ENCODE assay signal across 20 cellular contexts in genomic region chr6:1525364-1526038, GRCh38.
A peak's percentile ranks its signal among the peaks of the same experiment; 100 is the strongest.
DNase-seq lines count a peak whose midpoint lies in the region; ATAC-seq and TF ChIP-seq lines count a peak whose summit lies in the region.
"Had no signal": no experiment of that assay in that cellular context is flagged by ENCODE, and none has a peak within 500 bp of the region (broad histone marks: within the 10 kb centered on the region; RNA-seq: fewer than 3 reads in every experiment).

No MANE protein-coding gene starts in this region.

- POLR2A ChIA-PET in BJ (lab: Charles Lee) = no interaction called here

- CTCF ChIA-PET in BJ (lab: Yijun Ruan, JAX) = interaction anchor here (0.6 to 2.4 kb wide), 5 partner anchors 11 to 622 kb away, joined by 4 to 11 read pairs (median 7); no protein-coding TSS in a partner anchor

- WGBS in adrenal gland, 4 donors = 68 to 82% (median 80%) methylated on average over 12 to 14 of the region's 14 CpGs
- WGBS in transverse colon (ENCODE audit: low coverage in 1 of 2), 2 donors = 79 to 88% methylated on average over 6 to 14 of the region's 14 CpGs

- H3K36me3 ChIP-seq in BJ (ENCODE audit: control insufficient read depth, insufficient read depth, low read length) (no peaks in the 10 kb centered on the region), adrenal gland (replicated peaks in 1 of 2) (no peaks in the 10 kb centered on the region), transverse colon (no peaks in the 10 kb centered on the region)
- H3K36me3 ChIP-seq: gastroesophageal sphincter, ovary had no signal

- no peak for TF ChIP-seq EP300 in transverse colon (IDR thresholded peaks at IDR 0.05; ENCODE audit: low read depth)

- no peaks in the 10 kb centered on the region for H3K4me1 ChIP-seq in adrenal gland (replicated peaks in 1 of 2)
- peaks cover 0 to 18% (median 9%) of the 10 kb centered on the region in 4 donors for H3K4me1 ChIP-seq in transverse colon

- H3K4me3 Mint-ChIP-seq in effector memory CD8-positive, alpha-beta T cell = peak overlapping the region in 1 of 2 donors; percentile 41
- H3K4me3 Mint-ChIP-seq: activated naive CD4-positive, alpha-beta T cell treated with anti-CD3 and anti-CD28 coated beads, Interleukin-2, amount 50 U/mL, for 24 hours; T-helper 1 cell treated with Interleukin-12 subunit alpha and Interleukin-12 subunit beta and Interleukin-4 antibody, amounts not matched to agents 30 μg/mL and 1 μg/mL, for 36 hours had no signal

- H3K27me3 ChIP-seq in BJ (ENCODE audit: control insufficient read depth, insufficient read depth, low read length) = no peaks in the 10 kb centered on the region
- H3K27me3 ChIP-seq in adrenal gland = peaks cover 28% of the 10 kb centered on the region
- H3K27me3 ChIP-seq in transverse colon = peaks cover 25% of the 10 kb centered on the region
- H3K27me3 ChIP-seq: ovary had no signal

- no peak for DNase-seq in BJ (ENCODE audit: low read depth)
- peak; percentile 70 for DNase-seq in SK-MEL-5 (ENCODE audit: low read depth, low spot score)
- DNase-seq in foreskin fibroblast = peak; percentile 64 to 74
- DNase-seq in nucleus accumbens (lab: John Stamatoyannopoulos, UW) = peak in 45 of 56 donors; percentile 8 to 67 (median 27)
- DNase-seq in effector memory CD8-positive, alpha-beta T cell = no peak
- DNase-seq in adrenal gland = no peak
- no peak for DNase-seq in transverse colon
- DNase-seq: activated CD4-positive, alpha-beta T cell treated with anti-CD3 and anti-CD28 coated beads for 1 hour; central memory CD4-positive, alpha-beta T cell; islet precursor cell; NCI-H1436 treated with DMSO at 0.1 percent for 48 hours; NCI-H2227 treated with DMSO at 0.1 percent for 48 hours; NK-92 treated with Interleukin-12 subunit alpha and Interleukin-12 subunit beta, amount 100 ng/mL, for 24 hours; ovary; stimulated activated naive CD8-positive, alpha-beta T cell treated with anti-CD3 and anti-CD28 coated beads, Interleukin-15, Interleukin-2, amounts not matched to agents 100 U/mL and 50 U/mL, for 24 hours had no signal

- no peak for TF ChIP-seq POLR2A in adrenal gland (IDR thresholded peaks at IDR 0.05)
- TF ChIP-seq POLR2A in transverse colon (IDR thresholded peaks at IDR 0.05) = no peak

- in situ Hi-C loops in SK-MEL-5 (cut with HindIII; ENCODE audit: low pct_unique_long_range_greater_than_20kb, low sequenced_read_pairs) (no loop called here), transverse colon (cut with MboI; ENCODE audit: low pct_ligation_motif_present in 1 of 4, low pct_unique_long_range_greater_than_20kb in 1 of 4, low sequenced_read_pairs in 3 of 4) (no loop called here)

- H3K36me3 Mint-ChIP-seq in effector memory CD8-positive, alpha-beta T cell (ENCODE audit: insufficient read depth) = peaks cover 10% of the 10 kb centered on the region
- H3K36me3 Mint-ChIP-seq: activated naive CD4-positive, alpha-beta T cell treated with anti-CD3 and anti-CD28 coated beads, Interleukin-2, amount 50 U/mL, for 24 hours had no signal

- no peak for ATAC-seq in effector memory CD8-positive, alpha-beta T cell (replicated peaks)
- ATAC-seq in HG02623 (IDR thresholded peaks at IDR 0.05; ENCODE audit: unreplicated experiment) = no peak
- ATAC-seq: gastroesophageal sphincter; stimulated activated naive CD8-positive, alpha-beta T cell treated with anti-CD3 and anti-CD28 coated beads, Interleukin-15, Interleukin-2, amounts not matched to agents 100 U/mL and 50 U/mL, for 24 hours had no signal

- H3K9me3 Mint-ChIP-seq in effector memory CD8-positive, alpha-beta T cell = no peaks in the 10 kb centered on the region
- H3K9me3 Mint-ChIP-seq: activated naive CD4-positive, alpha-beta T cell treated with anti-CD3 and anti-CD28 coated beads, Interleukin-2, amount 50 U/mL, for 24 hours; T-helper 1 cell treated with Interleukin-12 subunit alpha and Interleukin-12 subunit beta and Interleukin-4 antibody, amounts not matched to agents 30 μg/mL and 1 μg/mL, for 36 hours had no signal

- peak overlapping the region in 1 of 2 donors; percentile 46 for H3K27ac Mint-ChIP-seq in effector memory CD8-positive, alpha-beta T cell
- H3K27ac Mint-ChIP-seq: activated naive CD4-positive, alpha-beta T cell treated with anti-CD3 and anti-CD28 coated beads, Interleukin-2, amount 50 U/mL, for 24 hours had no signal

- no peaks in the 10 kb centered on the region for H3K9me3 ChIP-seq in adrenal gland (replicated peaks in 1 of 3)
- no peaks in the 10 kb centered on the region for H3K9me3 ChIP-seq in transverse colon
- H3K9me3 ChIP-seq: ovary had no signal

- H3K27me3 Mint-ChIP-seq in effector memory CD8-positive, alpha-beta T cell = peaks cover 7 to 12% of the 10 kb centered on the region in 2 donors
- H3K27me3 Mint-ChIP-seq: activated naive CD4-positive, alpha-beta T cell treated with anti-CD3 and anti-CD28 coated beads, Interleukin-2, amount 50 U/mL, for 24 hours had no signal

- H3K27ac ChIP-seq in adrenal gland = no peak overlapping the region
- no peak overlapping the region for H3K27ac ChIP-seq in transverse colon
- H3K27ac ChIP-seq: gastroesophageal sphincter, KMS-11, ovary had no signal

- 0 out of 2 replicates have a peak, but pooled peaks have one; percentile 1 for TF ChIP-seq CTCF in BJ (IDR thresholded peaks at IDR 0.05; ENCODE audit: insufficient read depth, low read depth, low read length)
- TF ChIP-seq CTCF in foreskin fibroblast (IDR thresholded peaks at IDR 0.05; ENCODE audit: low read depth, low read length) = no peak
- no peak for TF ChIP-seq CTCF in adrenal gland (IDR thresholded peaks at IDR 0.05)
- no peak for TF ChIP-seq CTCF in transverse colon (IDR thresholded peaks at IDR 0.05)

- intact Hi-C loops in adrenal gland (cut with DNase I) (no loop called here), transverse colon (cut with DNase I; ENCODE audit: low total_unique reads) (no loop called here)

- peaks cover 37 to 40% of the 10 kb centered on the region in 2 donors for H3K4me1 Mint-ChIP-seq in effector memory CD8-positive, alpha-beta T cell (ENCODE audit: low read depth in 2 of 2)

- no peak overlapping the region for H3K4me3 ChIP-seq in BJ (ENCODE audit: low read depth, low read length)
- no peak overlapping the region for H3K4me3 ChIP-seq in foreskin fibroblast (ENCODE audit: low read depth in 1 of 2, low read length in 2 of 2)
- H3K4me3 ChIP-seq in adrenal gland = no peak overlapping the region
- H3K4me3 ChIP-seq in transverse colon = no peak overlapping the region
- H3K4me3 ChIP-seq: gastroesophageal sphincter, ovary had no signal

Comparison
In these comparisons a context has a peak if more than half of its experiments do, and no peak if none do; other contexts are left out.
1. DNase-seq: peak in SK-MEL-5 (single experiment), foreskin fibroblast (2 of 2) and nucleus accumbens (45 of 56); none in BJ (single experiment), effector memory CD8-positive, alpha-beta T cell (0 of 3), adrenal gland (0 of 7) and transverse colon (single experiment).